ENCODE assay signal across 27 cellular contexts in the genomic region with DNA sequence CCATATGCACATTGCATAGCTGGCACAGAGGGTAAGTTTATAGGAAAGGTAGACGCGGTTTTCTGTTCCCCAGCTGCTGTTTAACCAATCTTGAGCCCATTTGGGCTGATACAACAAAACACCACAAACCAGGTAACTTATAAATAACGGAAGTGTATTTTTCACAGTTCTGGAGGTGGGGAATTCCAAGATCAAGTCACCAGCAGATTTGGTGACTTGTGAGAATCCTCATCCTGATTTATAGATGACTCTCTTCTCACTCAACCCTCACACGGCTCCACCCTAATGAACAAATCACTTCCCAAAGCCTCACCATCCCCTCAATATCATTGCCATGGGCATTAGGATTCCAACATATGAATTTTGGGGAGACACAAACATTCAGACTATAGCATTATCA.
"Had no signal": no experiment of that assay in that cellular context is flagged by ENCODE, and none has a peak within 500 bp of the region (broad histone marks: within the 10 kb centered on the region; RNA-seq: fewer than 3 reads in every experiment).

No MANE protein-coding gene starts in this region.

- H3K27ac ChIP-seq: adrenal gland, body of pancreas, esophagus squamous epithelium had no signal

- H3K27me3 ChIP-seq: adrenal gland, body of pancreas, esophagus squamous epithelium had no signal

- ATAC-seq: activated CD4-positive, alpha-beta T cell treated with anti-CD3 and anti-CD28 coated beads for 36 hours; activated CD8-positive, alpha-beta memory T cell treated with anti-CD3 and anti-CD28 coated beads, Interleukin-2, amount 10 ng/mL, durations not matched to agents 7 days and 5 days; activated CD8-positive, alpha-beta T cell treated with anti-CD3 and anti-CD28 coated beads, Interleukin-2, amount 10 ng/mL, durations not matched to agents 7 days and 5 days; activated naive CD8-positive, alpha-beta T cell treated with anti-CD3 and anti-CD28 coated beads, Interleukin-2, amount 50 U/mL, for 24 hours; body of pancreas; effector memory CD8-positive, alpha-beta T cell had no signal

- FAIRE-seq: colon had no signal

- H3K36me3 ChIP-seq: adrenal gland, esophagus squamous epithelium had no signal

- H3K9me3 ChIP-seq: adrenal gland, body of pancreas, esophagus squamous epithelium had no signal

- H3K4me1 ChIP-seq: adrenal gland, body of pancreas, esophagus squamous epithelium had no signal

- H3K4me3 ChIP-seq: adrenal gland, body of pancreas, esophagus squamous epithelium had no signal

- DNase-seq: activated CD4-positive, alpha-beta memory T cell treated with anti-CD3 and anti-CD28 coated beads for 36 hours; activated CD4-positive, alpha-beta T cell treated with anti-CD3 and anti-CD28 coated beads for 36 hours; activated CD4-positive, alpha-beta T cell treated with anti-CD3 and anti-CD28 coated beads, Interleukin-2, amount 10 ng/mL, durations not matched to agents 24 days and 14 days; activated CD4-positive, CD25-positive, alpha-beta regulatory T cell; activated CD4-positive, CD25-positive, alpha-beta regulatory T cell treated with anti-CD3 and anti-CD28 coated beads, Interleukin-2, amount 50 U/mL, for 72 hours; activated CD8-positive, alpha-beta memory T cell treated with anti-CD3 and anti-CD28 coated beads, Interleukin-2, amount 10 ng/mL, durations not matched to agents 7 days and 5 days; activated CD8-positive, alpha-beta memory T cell treated with anti-CD3 and anti-CD28 coated beads, Interleukin-2, amount 50 U/mL, for 4 hours; activated CD8-positive, alpha-beta T cell treated with anti-CD3 and anti-CD28 coated beads, Interleukin-2, amount 10 ng/mL, durations not matched to agents 7 days and 5 days; activated effector memory CD4-positive, alpha-beta T cell treated with anti-CD3 and anti-CD28 coated beads, Interleukin-2, amount 50 U/mL, for 16 hours; activated naive CD4-positive, alpha-beta T cell treated with anti-CD3 and anti-CD28 coated beads for 36 hours; activated naive CD8-positive, alpha-beta T cell treated with anti-CD3 and anti-CD28 coated beads for 36 hours; activated naive CD8-positive, alpha-beta T cell treated with anti-CD3 and anti-CD28 coated beads, Interleukin-2, amount 50 U/mL, for 24 hours; activated T-cell treated with anti-CD3 and anti-CD28 coated beads, Interleukin-2, amount 50 U/mL, for 1 hour; activated T-cell treated with anti-CD3 and anti-CD28 coated beads, Interleukin-2, amount 50 U/mL, for 48 hours; adrenal gland; amygdala; aorta; body of pancreas; caudate nucleus; cortex of kidney; dermis blood vessel endothelial cell; effector CD4-positive, alpha-beta T cell; effector memory CD8-positive, alpha-beta T cell; esophagus squamous epithelium; head of caudate nucleus; T-helper 2 cell had no signal
